Comparison of ENCODE assay signal across 1 cellular context in genomic region chr1:53258216-53258615, GRCh38.
TF ChIP-seq lines count a peak whose summit lies in the region.

No MANE protein-coding gene starts in this region.

TF ChIP-seq in K562, 482 proteins besides CTCF, POLR2A, EP300 and RAD21 (continued from another document):
- TF ChIP-seq, protein P1, sequence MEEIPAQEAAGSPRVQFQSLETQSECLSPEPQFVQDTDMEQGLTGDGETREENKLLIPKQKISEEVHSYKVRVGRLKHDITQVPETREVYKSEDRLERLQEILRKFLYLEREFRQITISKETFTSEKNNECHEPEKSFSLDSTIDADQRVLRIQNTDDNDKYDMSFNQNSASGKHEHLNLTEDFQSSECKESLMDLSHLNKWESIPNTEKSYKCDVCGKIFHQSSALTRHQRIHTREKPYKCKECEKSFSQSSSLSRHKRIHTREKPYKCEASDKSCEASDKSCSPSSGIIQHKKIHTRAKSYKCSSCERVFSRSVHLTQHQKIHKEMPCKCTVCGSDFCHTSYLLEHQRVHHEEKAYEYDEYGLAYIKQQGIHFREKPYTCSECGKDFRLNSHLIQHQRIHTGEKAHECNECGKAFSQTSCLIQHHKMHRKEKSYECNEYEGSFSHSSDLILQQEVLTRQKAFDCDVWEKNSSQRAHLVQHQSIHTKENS (CRISPR knock-in tag; IDR thresholded peaks at IDR 0.05): no peak
- TF ChIP-seq, protein P2, sequence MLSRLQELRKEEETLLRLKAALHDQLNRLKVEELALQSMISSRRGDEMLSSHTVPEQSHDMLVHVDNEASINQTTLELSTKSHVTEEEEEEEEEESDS (CRISPR knock-in tag; IDR thresholded peaks at IDR 0.05): no peak
- no peak for TF ChIP-seq GABPA (tag; conservative IDR thresholded peaks at IDR 0.05; ENCODE audit: low read depth)
- TF ChIP-seq CHD2 (IDR thresholded peaks at IDR 0.05; ENCODE audit: low read depth, low read length): no peak
- TF ChIP-seq, protein P3, sequence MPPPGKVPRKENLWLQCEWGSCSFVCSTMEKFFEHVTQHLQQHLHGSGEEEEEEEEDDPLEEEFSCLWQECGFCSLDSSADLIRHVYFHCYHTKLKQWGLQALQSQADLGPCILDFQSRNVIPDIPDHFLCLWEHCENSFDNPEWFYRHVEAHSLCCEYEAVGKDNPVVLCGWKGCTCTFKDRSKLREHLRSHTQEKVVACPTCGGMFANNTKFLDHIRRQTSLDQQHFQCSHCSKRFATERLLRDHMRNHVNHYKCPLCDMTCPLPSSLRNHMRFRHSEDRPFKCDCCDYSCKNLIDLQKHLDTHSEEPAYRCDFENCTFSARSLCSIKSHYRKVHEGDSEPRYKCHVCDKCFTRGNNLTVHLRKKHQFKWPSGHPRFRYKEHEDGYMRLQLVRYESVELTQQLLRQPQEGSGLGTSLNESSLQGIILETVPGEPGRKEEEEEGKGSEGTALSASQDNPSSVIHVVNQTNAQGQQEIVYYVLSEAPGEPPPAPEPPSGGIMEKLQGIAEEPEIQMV (tag; conservative IDR thresholded peaks at IDR 0.05; ENCODE audit: low read depth): no peak
- no peak for TF ChIP-seq CHAMP1 (IDR thresholded peaks at IDR 0.05)
- TF ChIP-seq, protein P4, sequence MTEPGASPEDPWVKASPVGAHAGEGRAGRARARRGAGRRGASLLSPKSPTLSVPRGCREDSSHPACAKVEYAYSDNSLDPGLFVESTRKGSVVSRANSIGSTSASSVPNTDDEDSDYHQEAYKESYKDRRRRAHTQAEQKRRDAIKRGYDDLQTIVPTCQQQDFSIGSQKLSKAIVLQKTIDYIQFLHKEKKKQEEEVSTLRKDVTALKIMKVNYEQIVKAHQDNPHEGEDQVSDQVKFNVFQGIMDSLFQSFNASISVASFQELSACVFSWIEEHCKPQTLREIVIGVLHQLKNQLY (CRISPR knock-in tag; conservative IDR thresholded peaks at IDR 0.05): no peak
- no peak for TF ChIP-seq FOXK1 (CRISPR knock-in tag; IDR thresholded peaks at IDR 0.05; ENCODE audit: borderline replicate concordance)
- no peak for TF ChIP-seq PTBP1 (IDR thresholded peaks at IDR 0.05; ENCODE audit: low read depth, low read length)
- TF ChIP-seq, protein P5, sequence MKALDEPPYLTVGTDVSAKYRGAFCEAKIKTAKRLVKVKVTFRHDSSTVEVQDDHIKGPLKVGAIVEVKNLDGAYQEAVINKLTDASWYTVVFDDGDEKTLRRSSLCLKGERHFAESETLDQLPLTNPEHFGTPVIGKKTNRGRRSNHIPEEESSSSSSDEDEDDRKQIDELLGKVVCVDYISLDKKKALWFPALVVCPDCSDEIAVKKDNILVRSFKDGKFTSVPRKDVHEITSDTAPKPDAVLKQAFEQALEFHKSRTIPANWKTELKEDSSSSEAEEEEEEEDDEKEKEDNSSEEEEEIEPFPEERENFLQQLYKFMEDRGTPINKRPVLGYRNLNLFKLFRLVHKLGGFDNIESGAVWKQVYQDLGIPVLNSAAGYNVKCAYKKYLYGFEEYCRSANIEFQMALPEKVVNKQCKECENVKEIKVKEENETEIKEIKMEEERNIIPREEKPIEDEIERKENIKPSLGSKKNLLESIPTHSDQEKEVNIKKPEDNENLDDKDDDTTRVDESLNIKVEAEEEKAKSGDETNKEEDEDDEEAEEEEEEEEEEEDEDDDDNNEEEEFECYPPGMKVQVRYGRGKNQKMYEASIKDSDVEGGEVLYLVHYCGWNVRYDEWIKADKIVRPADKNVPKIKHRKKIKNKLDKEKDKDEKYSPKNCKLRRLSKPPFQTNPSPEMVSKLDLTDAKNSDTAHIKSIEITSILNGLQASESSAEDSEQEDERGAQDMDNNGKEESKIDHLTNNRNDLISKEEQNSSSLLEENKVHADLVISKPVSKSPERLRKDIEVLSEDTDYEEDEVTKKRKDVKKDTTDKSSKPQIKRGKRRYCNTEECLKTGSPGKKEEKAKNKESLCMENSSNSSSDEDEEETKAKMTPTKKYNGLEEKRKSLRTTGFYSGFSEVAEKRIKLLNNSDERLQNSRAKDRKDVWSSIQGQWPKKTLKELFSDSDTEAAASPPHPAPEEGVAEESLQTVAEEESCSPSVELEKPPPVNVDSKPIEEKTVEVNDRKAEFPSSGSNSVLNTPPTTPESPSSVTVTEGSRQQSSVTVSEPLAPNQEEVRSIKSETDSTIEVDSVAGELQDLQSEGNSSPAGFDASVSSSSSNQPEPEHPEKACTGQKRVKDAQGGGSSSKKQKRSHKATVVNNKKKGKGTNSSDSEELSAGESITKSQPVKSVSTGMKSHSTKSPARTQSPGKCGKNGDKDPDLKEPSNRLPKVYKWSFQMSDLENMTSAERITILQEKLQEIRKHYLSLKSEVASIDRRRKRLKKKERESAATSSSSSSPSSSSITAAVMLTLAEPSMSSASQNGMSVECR (CRISPR knock-in tag; IDR thresholded peaks at IDR 0.05): no peak
- no peak for TF ChIP-seq ZNF764 (CRISPR knock-in tag; IDR thresholded peaks at IDR 0.05; ENCODE audit: low read depth)
- no peak for TF ChIP-seq CHD1 (IDR thresholded peaks at IDR 0.05; ENCODE audit: low read length)
- TF ChIP-seq SPI1 (IDR thresholded peaks at IDR 0.05; ENCODE audit: borderline replicate concordance, low read depth, low read length): no peak
- no peak for TF ChIP-seq NR2F6 (CRISPR knock-in tag; IDR thresholded peaks at IDR 0.05)
- no peak for TF ChIP-seq RFX1 (IDR thresholded peaks at IDR 0.05)
- no peak for TF ChIP-seq ZNF586 (CRISPR knock-in tag; conservative IDR thresholded peaks at IDR 0.05)
- no peak for TF ChIP-seq NR4A1 (CRISPR knock-in tag; IDR thresholded peaks at IDR 0.05)
- TF ChIP-seq NR4A1 (tag; IDR thresholded peaks at IDR 0.05): no peak
TF ChIP-seq in K562: peak in this region for 0.
